Comparison of ENCODE assay signal across 1 cellular context in the genomic region with DNA sequence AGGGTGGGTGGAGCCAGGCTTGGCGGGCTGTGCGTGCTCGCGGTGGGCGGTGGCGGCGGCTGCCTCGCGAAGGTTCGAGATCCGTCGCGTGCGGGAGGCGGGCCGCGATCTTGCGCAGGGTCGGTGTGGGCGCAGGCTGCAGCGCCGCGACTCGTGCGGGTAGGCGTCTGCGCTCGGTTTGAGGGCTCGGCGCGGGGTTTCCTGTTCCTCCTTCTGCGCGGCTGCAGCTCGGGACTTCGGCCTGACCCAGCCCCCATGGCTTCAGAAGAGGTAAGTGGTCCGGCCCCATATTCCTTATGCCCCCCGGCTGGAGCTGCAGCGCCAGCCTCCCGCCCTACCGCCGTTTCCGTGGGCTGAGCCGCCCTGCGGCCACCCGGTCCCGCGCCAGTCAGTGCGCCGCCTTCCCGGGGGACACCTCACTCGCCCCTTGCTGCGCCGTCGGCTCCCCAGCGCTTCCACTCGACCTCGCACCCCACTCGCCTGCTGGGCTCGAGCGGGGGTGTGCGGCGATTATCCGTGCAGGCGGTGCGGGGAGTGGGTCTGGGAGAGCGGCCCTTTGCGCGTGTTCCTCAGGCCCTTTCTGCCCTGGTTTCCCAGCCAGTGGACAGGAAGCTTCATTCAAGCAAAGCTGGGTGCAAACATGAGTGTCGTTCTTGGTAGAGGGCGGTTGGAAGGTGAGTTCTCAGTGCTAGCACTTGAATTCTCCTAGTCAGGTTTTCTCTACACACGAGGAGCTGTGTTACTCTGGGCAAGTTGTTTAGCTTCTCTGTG.
A peak's percentile ranks its signal among the peaks of the same experiment; 100 is the strongest.
TF ChIP-seq lines count a peak whose summit lies in the region.

A gene with protein sequence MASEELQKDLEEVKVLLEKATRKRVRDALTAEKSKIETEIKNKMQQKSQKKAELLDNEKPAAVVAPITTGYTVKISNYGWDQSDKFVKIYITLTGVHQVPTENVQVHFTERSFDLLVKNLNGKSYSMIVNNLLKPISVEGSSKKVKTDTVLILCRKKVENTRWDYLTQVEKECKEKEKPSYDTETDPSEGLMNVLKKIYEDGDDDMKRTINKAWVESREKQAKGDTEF (plus strand): TSS at position 22 of the 771 bp plus-strand sequence. CDS start 234 bp downstream, at position 256.

TF ChIP-seq in K562, 482 proteins besides CTCF, POLR2A, EP300 and RAD21 (continued from another document and continues in another):
- TF ChIP-seq, protein P1, sequence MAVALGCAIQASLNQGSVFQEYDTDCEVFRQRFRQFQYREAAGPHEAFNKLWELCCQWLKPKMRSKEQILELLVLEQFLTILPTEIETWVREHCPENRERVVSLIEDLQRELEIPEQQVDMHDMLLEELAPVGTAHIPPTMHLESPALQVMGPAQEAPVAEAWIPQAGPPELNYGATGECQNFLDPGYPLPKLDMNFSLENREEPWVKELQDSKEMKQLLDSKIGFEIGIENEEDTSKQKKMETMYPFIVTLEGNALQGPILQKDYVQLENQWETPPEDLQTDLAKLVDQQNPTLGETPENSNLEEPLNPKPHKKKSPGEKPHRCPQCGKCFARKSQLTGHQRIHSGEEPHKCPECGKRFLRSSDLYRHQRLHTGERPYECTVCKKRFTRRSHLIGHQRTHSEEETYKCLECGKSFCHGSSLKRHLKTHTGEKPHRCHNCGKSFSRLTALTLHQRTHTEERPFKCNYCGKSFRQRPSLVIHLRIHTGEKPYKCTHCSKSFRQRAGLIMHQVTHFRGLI (CRISPR knock-in tag; IDR thresholded peaks at IDR 0.05), result no peak
- no peak for TF ChIP-seq ZNF143 (CRISPR knock-in tag; IDR thresholded peaks at IDR 0.05)
- TF ChIP-seq HMGN3 (IDR thresholded peaks at IDR 0.05; ENCODE audit: borderline replicate concordance, extremely low read depth, insufficient read length, low read depth, low read length), result peak; percentile 92
- TF ChIP-seq PHB2 (IDR thresholded peaks at IDR 0.05; ENCODE audit: low read depth), result no peak
- TF ChIP-seq, protein P2, sequence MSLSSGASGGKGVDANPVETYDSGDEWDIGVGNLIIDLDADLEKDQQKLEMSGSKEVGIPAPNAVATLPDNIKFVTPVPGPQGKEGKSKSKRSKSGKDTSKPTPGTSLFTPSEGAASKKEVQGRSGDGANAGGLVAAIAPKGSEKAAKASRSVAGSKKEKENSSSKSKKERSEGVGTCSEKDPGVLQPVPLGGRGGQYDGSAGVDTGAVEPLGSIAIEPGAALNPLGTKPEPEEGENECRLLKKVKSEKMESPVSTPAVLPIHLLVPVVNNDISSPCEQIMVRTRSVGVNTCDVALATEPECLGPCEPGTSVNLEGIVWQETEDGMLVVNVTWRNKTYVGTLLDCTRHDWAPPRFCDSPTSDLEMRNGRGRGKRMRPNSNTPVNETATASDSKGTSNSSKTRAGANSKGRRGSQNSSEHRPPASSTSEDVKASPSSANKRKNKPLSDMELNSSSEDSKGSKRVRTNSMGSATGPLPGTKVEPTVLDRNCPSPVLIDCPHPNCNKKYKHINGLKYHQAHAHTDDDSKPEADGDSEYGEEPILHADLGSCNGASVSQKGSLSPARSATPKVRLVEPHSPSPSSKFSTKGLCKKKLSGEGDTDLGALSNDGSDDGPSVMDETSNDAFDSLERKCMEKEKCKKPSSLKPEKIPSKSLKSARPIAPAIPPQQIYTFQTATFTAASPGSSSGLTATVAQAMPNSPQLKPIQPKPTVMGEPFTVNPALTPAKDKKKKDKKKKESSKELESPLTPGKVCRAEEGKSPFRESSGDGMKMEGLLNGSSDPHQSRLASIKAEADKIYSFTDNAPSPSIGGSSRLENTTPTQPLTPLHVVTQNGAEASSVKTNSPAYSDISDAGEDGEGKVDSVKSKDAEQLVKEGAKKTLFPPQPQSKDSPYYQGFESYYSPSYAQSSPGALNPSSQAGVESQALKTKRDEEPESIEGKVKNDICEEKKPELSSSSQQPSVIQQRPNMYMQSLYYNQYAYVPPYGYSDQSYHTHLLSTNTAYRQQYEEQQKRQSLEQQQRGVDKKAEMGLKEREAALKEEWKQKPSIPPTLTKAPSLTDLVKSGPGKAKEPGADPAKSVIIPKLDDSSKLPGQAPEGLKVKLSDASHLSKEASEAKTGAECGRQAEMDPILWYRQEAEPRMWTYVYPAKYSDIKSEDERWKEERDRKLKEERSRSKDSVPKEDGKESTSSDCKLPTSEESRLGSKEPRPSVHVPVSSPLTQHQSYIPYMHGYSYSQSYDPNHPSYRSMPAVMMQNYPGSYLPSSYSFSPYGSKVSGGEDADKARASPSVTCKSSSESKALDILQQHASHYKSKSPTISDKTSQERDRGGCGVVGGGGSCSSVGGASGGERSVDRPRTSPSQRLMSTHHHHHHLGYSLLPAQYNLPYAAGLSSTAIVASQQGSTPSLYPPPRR (CRISPR knock-in tag; IDR thresholded peaks at IDR 0.05; ENCODE audit: borderline replicate concordance), result no peak
- TF ChIP-seq, protein P3, sequence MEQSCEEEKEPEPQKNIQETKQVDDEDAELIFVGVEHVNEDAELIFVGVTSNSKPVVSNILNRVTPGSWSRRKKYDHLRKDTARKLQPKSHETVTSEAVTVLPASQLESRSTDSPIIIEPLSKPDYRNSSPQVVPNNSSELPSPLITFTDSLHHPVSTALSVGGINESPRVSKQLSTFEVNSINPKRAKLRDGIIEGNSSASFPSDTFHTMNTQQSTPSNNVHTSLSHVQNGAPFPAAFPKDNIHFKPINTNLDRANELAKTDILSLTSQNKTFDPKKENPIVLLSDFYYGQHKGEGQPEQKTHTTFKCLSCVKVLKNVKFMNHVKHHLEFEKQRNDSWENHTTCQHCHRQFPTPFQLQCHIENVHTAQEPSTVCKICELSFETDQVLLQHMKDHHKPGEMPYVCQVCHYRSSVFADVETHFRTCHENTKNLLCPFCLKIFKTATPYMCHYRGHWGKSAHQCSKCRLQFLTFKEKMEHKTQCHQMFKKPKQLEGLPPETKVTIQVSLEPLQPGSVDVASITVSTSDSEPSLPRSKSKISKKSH (CRISPR knock-in tag; IDR thresholded peaks at IDR 0.05), result no peak
- no peak for TF ChIP-seq GATAD2B (IDR thresholded peaks at IDR 0.05; ENCODE audit: borderline replicate concordance)
- TF ChIP-seq, protein P4, sequence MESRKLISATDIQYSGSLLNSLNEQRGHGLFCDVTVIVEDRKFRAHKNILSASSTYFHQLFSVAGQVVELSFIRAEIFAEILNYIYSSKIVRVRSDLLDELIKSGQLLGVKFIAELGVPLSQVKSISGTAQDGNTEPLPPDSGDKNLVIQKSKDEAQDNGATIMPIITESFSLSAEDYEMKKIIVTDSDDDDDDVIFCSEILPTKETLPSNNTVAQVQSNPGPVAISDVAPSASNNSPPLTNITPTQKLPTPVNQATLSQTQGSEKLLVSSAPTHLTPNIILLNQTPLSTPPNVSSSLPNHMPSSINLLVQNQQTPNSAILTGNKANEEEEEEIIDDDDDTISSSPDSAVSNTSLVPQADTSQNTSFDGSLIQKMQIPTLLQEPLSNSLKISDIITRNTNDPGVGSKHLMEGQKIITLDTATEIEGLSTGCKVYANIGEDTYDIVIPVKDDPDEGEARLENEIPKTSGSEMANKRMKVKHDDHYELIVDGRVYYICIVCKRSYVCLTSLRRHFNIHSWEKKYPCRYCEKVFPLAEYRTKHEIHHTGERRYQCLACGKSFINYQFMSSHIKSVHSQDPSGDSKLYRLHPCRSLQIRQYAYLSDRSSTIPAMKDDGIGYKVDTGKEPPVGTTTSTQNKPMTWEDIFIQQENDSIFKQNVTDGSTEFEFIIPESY (CRISPR knock-in tag; IDR thresholded peaks at IDR 0.05), result peak; percentile 41; the same call in 1 of the 2 replicates
- TF ChIP-seq KLF10 (CRISPR knock-in tag; IDR thresholded peaks at IDR 0.05), result 0 out of 2 replicates have a peak, but pooled peaks have one; percentile 2
- no peak for TF ChIP-seq ZNF146 (CRISPR knock-in tag; IDR thresholded peaks at IDR 0.05; ENCODE audit: unreplicated experiment)
- TF ChIP-seq ZFP1 (CRISPR knock-in tag; IDR thresholded peaks at IDR 0.05), result no peak
- TF ChIP-seq FOXA3 (CRISPR knock-in tag; conservative IDR thresholded peaks at IDR 0.05 in 1 of 2, IDR thresholded peaks at IDR 0.05 in 1 of 2), result no peak
- no peak for TF ChIP-seq ESRRB (CRISPR knock-in tag; IDR thresholded peaks at IDR 0.05; ENCODE audit: borderline replicate concordance)
- peak; percentile 86 for TF ChIP-seq RB1 (IDR thresholded peaks at IDR 0.05; ENCODE audit: low read depth)
- TF ChIP-seq RFX5 (IDR thresholded peaks at IDR 0.05; ENCODE audit: low read depth, low read length), result no peak
- no peak for TF ChIP-seq POLR2AphosphoS2 (IDR thresholded peaks at IDR 0.05; ENCODE audit: low read length)
- TF ChIP-seq, protein P5, sequence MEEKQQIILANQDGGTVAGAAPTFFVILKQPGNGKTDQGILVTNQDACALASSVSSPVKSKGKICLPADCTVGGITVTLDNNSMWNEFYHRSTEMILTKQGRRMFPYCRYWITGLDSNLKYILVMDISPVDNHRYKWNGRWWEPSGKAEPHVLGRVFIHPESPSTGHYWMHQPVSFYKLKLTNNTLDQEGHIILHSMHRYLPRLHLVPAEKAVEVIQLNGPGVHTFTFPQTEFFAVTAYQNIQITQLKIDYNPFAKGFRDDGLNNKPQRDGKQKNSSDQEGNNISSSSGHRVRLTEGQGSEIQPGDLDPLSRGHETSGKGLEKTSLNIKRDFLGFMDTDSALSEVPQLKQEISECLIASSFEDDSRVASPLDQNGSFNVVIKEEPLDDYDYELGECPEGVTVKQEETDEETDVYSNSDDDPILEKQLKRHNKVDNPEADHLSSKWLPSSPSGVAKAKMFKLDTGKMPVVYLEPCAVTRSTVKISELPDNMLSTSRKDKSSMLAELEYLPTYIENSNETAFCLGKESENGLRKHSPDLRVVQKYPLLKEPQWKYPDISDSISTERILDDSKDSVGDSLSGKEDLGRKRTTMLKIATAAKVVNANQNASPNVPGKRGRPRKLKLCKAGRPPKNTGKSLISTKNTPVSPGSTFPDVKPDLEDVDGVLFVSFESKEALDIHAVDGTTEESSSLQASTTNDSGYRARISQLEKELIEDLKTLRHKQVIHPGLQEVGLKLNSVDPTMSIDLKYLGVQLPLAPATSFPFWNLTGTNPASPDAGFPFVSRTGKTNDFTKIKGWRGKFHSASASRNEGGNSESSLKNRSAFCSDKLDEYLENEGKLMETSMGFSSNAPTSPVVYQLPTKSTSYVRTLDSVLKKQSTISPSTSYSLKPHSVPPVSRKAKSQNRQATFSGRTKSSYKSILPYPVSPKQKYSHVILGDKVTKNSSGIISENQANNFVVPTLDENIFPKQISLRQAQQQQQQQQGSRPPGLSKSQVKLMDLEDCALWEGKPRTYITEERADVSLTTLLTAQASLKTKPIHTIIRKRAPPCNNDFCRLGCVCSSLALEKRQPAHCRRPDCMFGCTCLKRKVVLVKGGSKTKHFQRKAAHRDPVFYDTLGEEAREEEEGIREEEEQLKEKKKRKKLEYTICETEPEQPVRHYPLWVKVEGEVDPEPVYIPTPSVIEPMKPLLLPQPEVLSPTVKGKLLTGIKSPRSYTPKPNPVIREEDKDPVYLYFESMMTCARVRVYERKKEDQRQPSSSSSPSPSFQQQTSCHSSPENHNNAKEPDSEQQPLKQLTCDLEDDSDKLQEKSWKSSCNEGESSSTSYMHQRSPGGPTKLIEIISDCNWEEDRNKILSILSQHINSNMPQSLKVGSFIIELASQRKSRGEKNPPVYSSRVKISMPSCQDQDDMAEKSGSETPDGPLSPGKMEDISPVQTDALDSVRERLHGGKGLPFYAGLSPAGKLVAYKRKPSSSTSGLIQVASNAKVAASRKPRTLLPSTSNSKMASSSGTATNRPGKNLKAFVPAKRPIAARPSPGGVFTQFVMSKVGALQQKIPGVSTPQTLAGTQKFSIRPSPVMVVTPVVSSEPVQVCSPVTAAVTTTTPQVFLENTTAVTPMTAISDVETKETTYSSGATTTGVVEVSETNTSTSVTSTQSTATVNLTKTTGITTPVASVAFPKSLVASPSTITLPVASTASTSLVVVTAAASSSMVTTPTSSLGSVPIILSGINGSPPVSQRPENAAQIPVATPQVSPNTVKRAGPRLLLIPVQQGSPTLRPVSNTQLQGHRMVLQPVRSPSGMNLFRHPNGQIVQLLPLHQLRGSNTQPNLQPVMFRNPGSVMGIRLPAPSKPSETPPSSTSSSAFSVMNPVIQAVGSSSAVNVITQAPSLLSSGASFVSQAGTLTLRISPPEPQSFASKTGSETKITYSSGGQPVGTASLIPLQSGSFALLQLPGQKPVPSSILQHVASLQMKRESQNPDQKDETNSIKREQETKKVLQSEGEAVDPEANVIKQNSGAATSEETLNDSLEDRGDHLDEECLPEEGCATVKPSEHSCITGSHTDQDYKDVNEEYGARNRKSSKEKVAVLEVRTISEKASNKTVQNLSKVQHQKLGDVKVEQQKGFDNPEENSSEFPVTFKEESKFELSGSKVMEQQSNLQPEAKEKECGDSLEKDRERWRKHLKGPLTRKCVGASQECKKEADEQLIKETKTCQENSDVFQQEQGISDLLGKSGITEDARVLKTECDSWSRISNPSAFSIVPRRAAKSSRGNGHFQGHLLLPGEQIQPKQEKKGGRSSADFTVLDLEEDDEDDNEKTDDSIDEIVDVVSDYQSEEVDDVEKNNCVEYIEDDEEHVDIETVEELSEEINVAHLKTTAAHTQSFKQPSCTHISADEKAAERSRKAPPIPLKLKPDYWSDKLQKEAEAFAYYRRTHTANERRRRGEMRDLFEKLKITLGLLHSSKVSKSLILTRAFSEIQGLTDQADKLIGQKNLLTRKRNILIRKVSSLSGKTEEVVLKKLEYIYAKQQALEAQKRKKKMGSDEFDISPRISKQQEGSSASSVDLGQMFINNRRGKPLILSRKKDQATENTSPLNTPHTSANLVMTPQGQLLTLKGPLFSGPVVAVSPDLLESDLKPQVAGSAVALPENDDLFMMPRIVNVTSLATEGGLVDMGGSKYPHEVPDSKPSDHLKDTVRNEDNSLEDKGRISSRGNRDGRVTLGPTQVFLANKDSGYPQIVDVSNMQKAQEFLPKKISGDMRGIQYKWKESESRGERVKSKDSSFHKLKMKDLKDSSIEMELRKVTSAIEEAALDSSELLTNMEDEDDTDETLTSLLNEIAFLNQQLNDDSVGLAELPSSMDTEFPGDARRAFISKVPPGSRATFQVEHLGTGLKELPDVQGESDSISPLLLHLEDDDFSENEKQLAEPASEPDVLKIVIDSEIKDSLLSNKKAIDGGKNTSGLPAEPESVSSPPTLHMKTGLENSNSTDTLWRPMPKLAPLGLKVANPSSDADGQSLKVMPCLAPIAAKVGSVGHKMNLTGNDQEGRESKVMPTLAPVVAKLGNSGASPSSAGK (IDR thresholded peaks at IDR 0.05), result peak; percentile 83
- no peak for TF ChIP-seq U2AF2 (optimal IDR thresholded peaks at IDR 0.05; ENCODE audit: low read depth, low read length)
- no peak for TF ChIP-seq ZNF212 (CRISPR knock-in tag; IDR thresholded peaks at IDR 0.05)
- TF ChIP-seq DPF2 (IDR thresholded peaks at IDR 0.05), result no peak; the same call in 1 of the 2 replicates
- TF ChIP-seq ZNF408 (CRISPR knock-in tag; IDR thresholded peaks at IDR 0.05; ENCODE audit: low read depth), result no peak
- peak; percentile 98 for TF ChIP-seq CXXC5 (CRISPR knock-in tag; IDR thresholded peaks at IDR 0.05)
- TF ChIP-seq, protein P6, sequence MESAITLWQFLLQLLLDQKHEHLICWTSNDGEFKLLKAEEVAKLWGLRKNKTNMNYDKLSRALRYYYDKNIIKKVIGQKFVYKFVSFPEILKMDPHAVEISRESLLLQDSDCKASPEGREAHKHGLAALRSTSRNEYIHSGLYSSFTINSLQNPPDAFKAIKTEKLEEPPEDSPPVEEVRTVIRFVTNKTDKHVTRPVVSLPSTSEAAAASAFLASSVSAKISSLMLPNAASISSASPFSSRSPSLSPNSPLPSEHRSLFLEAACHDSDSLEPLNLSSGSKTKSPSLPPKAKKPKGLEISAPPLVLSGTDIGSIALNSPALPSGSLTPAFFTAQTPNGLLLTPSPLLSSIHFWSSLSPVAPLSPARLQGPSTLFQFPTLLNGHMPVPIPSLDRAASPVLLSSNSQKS (CRISPR knock-in tag; IDR thresholded peaks at IDR 0.05), result no peak
- no peak for TF ChIP-seq TAF15 (IDR thresholded peaks at IDR 0.05; ENCODE audit: low read depth, low read length)
- TF ChIP-seq ZNF717 (CRISPR knock-in tag; IDR thresholded peaks at IDR 0.05), result 0 out of 2 replicates have a peak, but pooled peaks have one; percentile 13
- TF ChIP-seq ZNF23 (CRISPR knock-in tag; IDR thresholded peaks at IDR 0.05), result no peak
